ENCODE assay signal across 16 cellular contexts in the genomic region with DNA sequence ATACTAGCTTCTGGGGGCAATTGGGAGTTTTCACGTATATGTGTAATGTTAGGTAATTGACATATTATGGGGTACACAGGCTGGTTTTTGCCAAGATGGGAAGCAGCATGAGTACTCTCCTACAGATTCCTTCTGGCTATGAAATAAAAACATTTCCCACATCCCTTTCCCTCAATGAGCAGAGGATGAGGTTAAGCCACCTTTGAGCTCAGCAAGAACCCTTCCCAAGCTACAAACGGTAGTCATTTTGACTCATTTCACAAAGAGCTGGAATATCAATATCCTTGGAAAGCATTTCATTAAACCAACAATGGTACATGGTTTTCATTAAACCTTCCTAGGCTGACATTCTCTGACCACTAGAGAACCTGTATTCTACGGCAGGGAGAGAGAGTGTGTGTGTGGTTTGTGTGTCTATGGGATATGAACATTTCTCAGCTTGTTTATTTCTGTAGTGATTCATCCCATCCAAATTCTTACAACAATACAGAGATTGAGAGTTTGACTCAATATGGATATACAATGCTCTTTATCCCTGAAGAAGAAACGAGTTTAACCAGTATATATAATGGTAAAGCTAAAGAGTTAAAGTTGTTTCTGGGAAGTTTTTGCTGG.
A peak's percentile ranks its signal among the peaks of the same experiment; 100 is the strongest.
DNase-seq lines count a peak whose midpoint lies in the region; ATAC-seq and TF ChIP-seq lines count a peak whose summit lies in the region.
"Had no signal": no experiment of that assay in that cellular context is flagged by ENCODE, and none has a peak within 500 bp of the region (broad histone marks: within the 10 kb centered on the region; RNA-seq: fewer than 3 reads in every experiment).

No MANE protein-coding gene starts in this region.

- H3K4me3 ChIP-seq in HFF-Myc (replicated peaks; ENCODE audit: low read depth, low read length) (no peak overlapping the region), foreskin fibroblast (ENCODE audit: low read depth in 1 of 2, low read length in 2 of 2) (no peak overlapping the region), psoas muscle (no peak overlapping the region)
- H3K4me3 ChIP-seq: dorsolateral prefrontal cortex, neural progenitor cell, SJCRH30, skin epidermis had no signal

- TF ChIP-seq CTCF in HFF-Myc (IDR thresholded peaks at IDR 0.05; ENCODE audit: low read depth, low read length, missing control alignments) = no peak
- no peak for TF ChIP-seq CTCF in foreskin fibroblast (IDR thresholded peaks at IDR 0.05; ENCODE audit: low read depth, low read length)
- TF ChIP-seq CTCF in GM10248 (IDR thresholded peaks at IDR 0.05; ENCODE audit: control extremely low read depth, extremely low read depth, low read depth, missing control alignments) = no peak
- no peak for TF ChIP-seq CTCF in psoas muscle (IDR thresholded peaks at IDR 0.05)

- no peaks in the 10 kb centered on the region for H3K4me1 ChIP-seq in psoas muscle
- H3K4me1 ChIP-seq: neural progenitor cell, SJCRH30 had no signal

- CTCF ChIA-PET in GM10248 (lab: Yijun Ruan, JAX) = interaction anchor here (0.9 to 3.2 kb wide), 7 partner anchors 8 to 185 kb away, joined by 3 to 17 read pairs (median 4); no protein-coding TSS in a partner anchor

- DNase-seq in AG08395 (ENCODE audit: low spot score) = peak; percentile 18
- peak; percentile 77 for DNase-seq in HFF-Myc (ENCODE audit: extremely low read depth, low read depth)
- peak; percentile 74 for DNase-seq in astrocyte of the hippocampus (ENCODE audit: low read depth, low spot score)
- DNase-seq in foreskin fibroblast = peak; percentile 93 to 94
- DNase-seq in GM10248 (ENCODE audit: extremely low spot score) = no peak
- DNase-seq in NCI-H1092 treated with DMSO at 0.1 percent for 48 hours (lab: John Stamatoyannopoulos, UW) = no peak
- no peak for DNase-seq in psoas muscle
- no peak for DNase-seq in ureter (ENCODE audit: low spot score)
- DNase-seq: activated CD4-positive, alpha-beta T cell treated with anti-CD3 and anti-CD28 coated beads, Interleukin-2, amount 50 U/mL, for 4 hours; activated naive CD8-positive, alpha-beta T cell treated with anti-CD3 and anti-CD28 coated beads, Interleukin-2, amount 50 U/mL, for 24 hours; DMS 273 treated with DMSO at 0.1 percent for 48 hours; dorsolateral prefrontal cortex; SJCRH30; stimulated activated naive CD8-positive, alpha-beta T cell treated with anti-CD3 and anti-CD28 coated beads, Interleukin-15, amount 100 ng/mL, for 72 hours had no signal

- POLR2A ChIA-PET in GM10248 (lab: Yijun Ruan, JAX) = no interaction called here

- intact Hi-C loops in psoas muscle (cut with DNase I) = loop anchor here in 1 of 2 donors (10.0 kb wide), 1 partner anchor 344 kb away; no protein-coding TSS in a partner anchor

- H3K9me3 ChIP-seq in psoas muscle = no peaks in the 10 kb centered on the region
- H3K9me3 ChIP-seq: SJCRH30 had no signal

- 93 to 97% (median 97%) methylated on average over 4 of the region's 4 CpGs for WGBS in psoas muscle, 3 donors

- peaks cover 0 to 33% of the 10 kb centered on the region in 2 donors for H3K36me3 ChIP-seq in psoas muscle (ENCODE audit: insufficient read depth in 1 of 2, low read depth in 1 of 2)
- H3K36me3 ChIP-seq: neural progenitor cell, SJCRH30 had no signal

- H3K27me3 ChIP-seq in psoas muscle (ENCODE audit: insufficient read depth in 3 of 3, low read length in 2 of 3) = no peaks in the 10 kb centered on the region
- H3K27me3 ChIP-seq: dorsolateral prefrontal cortex, neural progenitor cell, SJCRH30 had no signal

- ATAC-seq in psoas muscle = no peak
- ATAC-seq: activated naive CD8-positive, alpha-beta T cell treated with anti-CD3 and anti-CD28 coated beads, Interleukin-2, amount 50 U/mL, for 24 hours; stimulated activated naive CD8-positive, alpha-beta T cell treated with anti-CD3 and anti-CD28 coated beads, Interleukin-15, amount 100 ng/mL, for 72 hours had no signal

- H3K27ac ChIP-seq in psoas muscle = no peak overlapping the region
- H3K27ac ChIP-seq: dorsolateral prefrontal cortex, neural progenitor cell, SJCRH30, skin epidermis had no signal

Comparison
In these comparisons a context has a peak if more than half of its experiments do, and no peak if none do; other contexts are left out.
1. DNase-seq: peak in AG08395 (single experiment), HFF-Myc (single experiment), astrocyte of the hippocampus (single experiment) and foreskin fibroblast (2 of 2); none in GM10248 (single experiment), NCI-H1092 treated with DMSO at 0.1 percent for 48 hours (single experiment), psoas muscle (0 of 2) and ureter (single experiment).